14 cellular contexts compared by ENCODE assay signal in genomic region chr19:43752287-43752875, GRCh38. TPM values are rescaled to one million over a fixed set of nuclear protein-coding genes. Genes with fewer than 3 reads are reported as not detected.
A peak's percentile ranks its signal among the peaks of the same experiment; 100 is the strongest.
DNase-seq lines count a peak whose midpoint lies in the region; ATAC-seq and TF ChIP-seq lines count a peak whose summit lies in the region.
"Had no signal": no experiment of that assay in that cellular context is flagged by ENCODE, and none has a peak within 500 bp of the region (broad histone marks: within the 10 kb centered on the region; RNA-seq: fewer than 3 reads in every experiment).

No MANE protein-coding gene starts in this region.

- H3K27me3 ChIP-seq in OCI-LY3 (ENCODE audit: low read depth, low read length): no peaks in the 10 kb centered on the region
- H3K27me3 ChIP-seq in effector memory CD4-positive, alpha-beta T cell (replicated peaks; ENCODE audit: control insufficient read depth, insufficient read depth, low read length, poor library complexity, severe bottlenecking): no peaks in the 10 kb centered on the region
- no peaks in the 10 kb centered on the region for H3K27me3 ChIP-seq in smooth muscle cell (ENCODE audit: low read depth)
- H3K27me3 ChIP-seq: heart right ventricle, SJSA1, thyroid gland had no signal

- H3K4me1 ChIP-seq in OCI-LY3 (ENCODE audit: low read length) (peaks cover 69% of the 10 kb centered on the region), smooth muscle cell (ENCODE audit: low read depth) (peaks cover 10% of the 10 kb centered on the region)
- H3K4me1 ChIP-seq in effector memory CD4-positive, alpha-beta T cell (ENCODE audit: control insufficient read depth, insufficient read depth, low read length, poor library complexity, severe bottlenecking): peaks cover 23% of the 10 kb centered on the region

- peak overlapping the region; percentile 100 for H3K27ac Mint-ChIP-seq in activated T-cell treated with anti-CD3 and anti-CD28 coated beads, Interleukin-2, amount 50 U/mL, for 24 hours

- peaks cover 28% of the 10 kb centered on the region for H3F3A ChIP-seq in smooth muscle cell (ENCODE audit: low read depth)

- H3K36me3 ChIP-seq in OCI-LY3 (replicated peaks; ENCODE audit: low read depth, low read length): peaks cover 59% of the 10 kb centered on the region
- peaks cover 31% of the 10 kb centered on the region for H3K36me3 ChIP-seq in effector memory CD4-positive, alpha-beta T cell (ENCODE audit: control insufficient read depth, insufficient read depth, low read length)
- H3K36me3 ChIP-seq in smooth muscle cell (ENCODE audit: low read depth): peaks cover 6% of the 10 kb centered on the region

- H3K9ac ChIP-seq in OCI-LY3 (ENCODE audit: low read length): no peak overlapping the region
- H3K9ac ChIP-seq in smooth muscle cell (ENCODE audit: low read depth): peak overlapping the region; percentile 51

- TF ChIP-seq CTCF in OCI-LY3 (IDR thresholded peaks at IDR 0.05; ENCODE audit: low read depth, low read length) (no peak), smooth muscle cell (IDR thresholded peaks at IDR 0.05; ENCODE audit: borderline replicate concordance, insufficient read depth, poor library complexity, severe bottlenecking) (no peak)

- H3K27ac ChIP-seq in OCI-LY3 (ENCODE audit: low read length): peak overlapping the region; percentile 95
- H3K27ac ChIP-seq in effector memory CD4-positive, alpha-beta T cell (ENCODE audit: insufficient read depth, low read length, poor library complexity, severe bottlenecking): peak overlapping the region; percentile 99
- H3K27ac ChIP-seq in smooth muscle cell (ENCODE audit: low read depth): peak overlapping the region; percentile 100
- H3K27ac ChIP-seq: SJSA1, thyroid gland had no signal

- H3K9me3 ChIP-seq in OCI-LY3 (ENCODE audit: insufficient read depth, low read length): no peaks in the 10 kb centered on the region
- H3K9me3 ChIP-seq in effector memory CD4-positive, alpha-beta T cell (ENCODE audit: control insufficient read depth, low read length): no peaks in the 10 kb centered on the region
- H3K9me3 ChIP-seq in smooth muscle cell (replicated peaks; ENCODE audit: low read depth): no peaks in the 10 kb centered on the region
- H3K9me3 ChIP-seq: heart right ventricle, SJSA1, thyroid gland had no signal

- H4K20me1 ChIP-seq in OCI-LY3 (ENCODE audit: insufficient read depth, low read length) (no peaks in the 10 kb centered on the region), smooth muscle cell (ENCODE audit: low read depth) (peaks cover 19% of the 10 kb centered on the region)

- ATAC-seq in left colon: no peak
- ATAC-seq: activated CD4-positive, CD25-positive, alpha-beta regulatory T cell treated with anti-CD3 and anti-CD28 coated beads, Interleukin-2, amount 50 U/mL, for 24 hours had no signal

- H3K27me3 Mint-ChIP-seq in activated T-cell treated with anti-CD3 and anti-CD28 coated beads, Interleukin-2, amount 50 U/mL, for 24 hours: no peaks in the 10 kb centered on the region

- H3K79me2 ChIP-seq in OCI-LY3 (ENCODE audit: low read length) (peaks cover 34% of the 10 kb centered on the region), smooth muscle cell (ENCODE audit: low read depth) (peaks cover 29% of the 10 kb centered on the region)

- intact Hi-C loops in left colon (cut with DNase I, micrococcal nuclease): no loop called here

- H3K4me2 ChIP-seq in OCI-LY3 (ENCODE audit: low read length) (peak overlapping the region; percentile 97), smooth muscle cell (peak overlapping the region; percentile 69)

- H3K36me3 Mint-ChIP-seq in activated T-cell treated with anti-CD3 and anti-CD28 coated beads, Interleukin-2, amount 50 U/mL, for 24 hours (ENCODE audit: low read depth): peaks cover 87% of the 10 kb centered on the region

- peaks cover 2% of the 10 kb centered on the region for H3K9me3 Mint-ChIP-seq in activated T-cell treated with anti-CD3 and anti-CD28 coated beads, Interleukin-2, amount 50 U/mL, for 24 hours
- H3K9me3 Mint-ChIP-seq: endodermal cell had no signal

- H3K4me3 Mint-ChIP-seq in activated T-cell treated with anti-CD3 and anti-CD28 coated beads, Interleukin-2, amount 50 U/mL, for 24 hours: peak overlapping the region; percentile 44

- peaks cover 68% of the 10 kb centered on the region for H3K4me1 Mint-ChIP-seq in activated T-cell treated with anti-CD3 and anti-CD28 coated beads, Interleukin-2, amount 50 U/mL, for 24 hours (ENCODE audit: low read depth)

- DNase-seq in activated T-cell treated with anti-CD3 and anti-CD28 coated beads, Interleukin-2, amount 50 U/mL, for 24 hours: no peak
- no peak for DNase-seq in activated T-cell treated with anti-CD3 and anti-CD28 coated beads for 4 hours
- no peak for DNase-seq in effector memory CD4-positive, alpha-beta T cell
- DNase-seq in smooth muscle cell (lab: John Stamatoyannopoulos, UW; ENCODE audit: unreplicated experiment): no peak
- DNase-seq in left colon: no peak
- no peak for DNase-seq in iPS-NIHi11 (ENCODE audit: low spot score)
- DNase-seq in occipital lobe (lab: John Stamatoyannopoulos, UW): no peak
- DNase-seq: heart right ventricle, thyroid gland had no signal

- WGBS in smooth muscle cell (ENCODE audit: low lambda C conversion rate): 87% methylated on average over 6 of the region's 6 CpGs

- H3K4me3 ChIP-seq in OCI-LY3 (ENCODE audit: low read length) (no peak overlapping the region), smooth muscle cell (no peak overlapping the region)
- no peak overlapping the region for H3K4me3 ChIP-seq in effector memory CD4-positive, alpha-beta T cell (ENCODE audit: insufficient read depth, low read depth, low read length, poor library complexity, severe bottlenecking)
- H3K4me3 ChIP-seq: thyroid gland had no signal

- H2AFZ ChIP-seq in OCI-LY3 (ENCODE audit: low read depth, low read length) (no peak overlapping the region), smooth muscle cell (ENCODE audit: low read depth) (no peak overlapping the region)

RNA-seq across cellular contexts. Expression of gene SMG9, which starts 2.4 kb away (rescaled TPM):
- 12.8 and 13.2 TPM in 2 replicates for total RNA-seq in smooth muscle cell
- 39.2 and 46.6 TPM in 2 replicates for polyA plus RNA-seq in smooth muscle cell
- total RNA-seq in left colon: 10 to 100 TPM; 25.4 to 40.3 TPM
- total RNA-seq in occipital lobe: 6.4 TPM

RNA-seq across cellular contexts. Expression of gene KCNN4, which starts 28.4 kb away (rescaled TPM):
- total RNA-seq in smooth muscle cell: 4.0 and 5.4 TPM in 2 replicates
- polyA plus RNA-seq in smooth muscle cell: 1.7 and 14.9 TPM in 2 replicates
- total RNA-seq in left colon: 10 to 100 TPM; 21.2 to 45.6 TPM
- total RNA-seq in occipital lobe: 0.16 TPM
- total RNA-seq: endodermal cell had no signal

RNA-seq across cellular contexts. Expression of gene IRGC, which starts 36.5 kb away (rescaled TPM):
- not detected in 2 replicates for total RNA-seq in smooth muscle cell
- polyA plus RNA-seq in smooth muscle cell: not detected in 2 replicates
- not detected for total RNA-seq in left colon
- not detected for total RNA-seq in occipital lobe
- total RNA-seq: endodermal cell, heart right ventricle, lower leg skin, SJSA1 had no signal
- polyA plus RNA-seq: heart right ventricle had no signal

RNA-seq across cellular contexts. Expression of gene LYPD5, which starts 49.9 kb away (rescaled TPM):
- 3.1 and 6.9 TPM in 2 replicates for total RNA-seq in smooth muscle cell
- 1.2 and 2.7 TPM in 2 replicates for polyA plus RNA-seq in smooth muscle cell
- 1 to 10 TPM in 1 of 2 donors, under 1 TPM in 1; 0.70 to 3.5 TPM for total RNA-seq in left colon
- total RNA-seq in occipital lobe: 1.6 TPM
